In the genomic region with DNA sequence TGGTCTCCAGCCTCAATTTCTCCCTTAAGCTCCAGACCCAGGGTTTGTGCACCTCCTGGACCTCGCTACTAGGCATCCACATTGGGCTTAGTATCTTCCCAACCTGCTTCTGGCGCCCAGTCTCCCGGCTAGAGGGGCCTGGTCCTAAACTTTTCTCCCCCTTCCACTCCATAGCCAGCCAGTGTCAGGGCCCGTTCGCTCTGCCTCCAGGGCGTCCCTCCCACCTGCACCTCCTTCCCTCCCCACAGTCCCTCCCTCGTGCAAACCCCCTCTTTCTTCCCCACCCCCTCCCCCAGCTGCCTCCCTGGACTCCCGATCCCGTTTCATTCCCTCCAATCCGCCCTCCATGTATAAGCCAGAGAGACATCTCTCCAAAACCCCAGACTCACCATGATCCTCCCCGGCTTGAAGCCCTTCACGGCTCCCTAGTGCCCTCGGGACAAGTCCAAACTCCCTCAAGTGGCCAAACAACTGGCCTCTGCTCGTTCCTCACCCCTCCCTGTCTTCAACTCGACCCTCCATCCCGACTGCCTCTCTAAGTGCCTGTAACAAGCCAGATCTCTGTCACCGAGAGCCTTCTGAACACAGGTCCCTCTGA, we compare ENCODE assay signal across 8 cellular contexts. TPM values are rescaled to one million over a fixed set of nuclear protein-coding genes. Genes with fewer than 3 reads are reported as not detected.
DNase-seq lines count a peak whose midpoint lies in the region; ATAC-seq and TF ChIP-seq lines count a peak whose summit lies in the region.

No MANE protein-coding gene starts in this region.

- H3K4me2 ChIP-seq in OCI-LY1 (ENCODE audit: low read length), result peak overlapping the region; percentile 85

- no peaks in the 10 kb centered on the region for H3K9me2 ChIP-seq in OCI-LY1 (ENCODE audit: low read depth, low read length)

- TF ChIP-seq POLR2A in right lobe of liver (IDR thresholded peaks at IDR 0.05), result no peak
- TF ChIP-seq POLR2A in testis (IDR thresholded peaks at IDR 0.05), result no peak

- peak; percentile 42 for DNase-seq in NOMO-1 treated with DMSO at 0.1 percent for 48 hours (lab: John Stamatoyannopoulos, UW; ENCODE audit: unreplicated experiment)
- DNase-seq in NOMO-1 treated with dmso at 0.1 percent for 144 hours (lab: John Stamatoyannopoulos, UW; ENCODE audit: unreplicated experiment), result no peak
- DNase-seq in right lobe of liver, result peak in 2 of 3 donors; percentile 43 to 60
- DNase-seq in testis, result peak; percentile 44
- DNase-seq in NCI-H2029 (lab: John Stamatoyannopoulos, UW), result no peak

- peak overlapping the region; percentile 24 for H3K27ac ChIP-seq in OCI-LY1 (ENCODE audit: low read depth, low read length, poor library complexity, severe bottlenecking)
- H3K27ac ChIP-seq in cingulate gyrus (ENCODE audit: low read depth, low read length), result peak overlapping the region; percentile 96
- peak overlapping the region; percentile 78 to 88 (median 81) for H3K27ac ChIP-seq in right lobe of liver
- H3K27ac ChIP-seq in testis, result peak overlapping the region; percentile 14 to 88

- H3K4me1 ChIP-seq in OCI-LY1 (ENCODE audit: insufficient read depth, low read length, severe bottlenecking) (peaks cover 37% of the 10 kb centered on the region), right lobe of liver (peaks cover 0 to 8% (median 3%) of the 10 kb centered on the region in 4 donors), testis (peaks cover 11% of the 10 kb centered on the region)

- H3K36me3 ChIP-seq in OCI-LY1 (ENCODE audit: insufficient read depth, low read length) (no peaks in the 10 kb centered on the region; the same call in 1 of the 2 replicates), right lobe of liver (no peaks in the 10 kb centered on the region), testis (ENCODE audit: low read depth, missing control alignments) (no peaks in the 10 kb centered on the region)

- peaks cover 6% of the 10 kb centered on the region; the same call in 1 of the 2 replicates for H3K79me2 ChIP-seq in OCI-LY1 (ENCODE audit: insufficient read depth, low read length)

- no peaks in the 10 kb centered on the region for H4K20me1 ChIP-seq in OCI-LY1 (ENCODE audit: insufficient read depth, low read length)

- H3K27me3 ChIP-seq in OCI-LY1 (ENCODE audit: insufficient read depth, low read length) (no peaks in the 10 kb centered on the region), right lobe of liver (no peaks in the 10 kb centered on the region), testis (no peaks in the 10 kb centered on the region)

- intact Hi-C loops in right lobe of liver (cut with DNase I), result no loop called here
- intact Hi-C loops in testis (cut with DNase I; ENCODE audit: low total_unique reads), result no loop called here

- no peaks in the 10 kb centered on the region for H3K9me3 ChIP-seq in OCI-LY1 (ENCODE audit: low read length)
- H3K9me3 ChIP-seq in right lobe of liver, result no peaks in the 10 kb centered on the region
- H3K9me3 ChIP-seq in testis, result no peaks in the 10 kb centered on the region

- H3F3A ChIP-seq in OCI-LY1 (ENCODE audit: insufficient read depth, low read length), result 0 out of 2 replicates have a peak, but pooled peaks cover 4% of the 10 kb centered on the region

- TF ChIP-seq CTCF in OCI-LY1 (IDR thresholded peaks at IDR 0.05; ENCODE audit: low read length) (no peak), right lobe of liver (IDR thresholded peaks at IDR 0.05) (no peak), testis (IDR thresholded peaks at IDR 0.05) (no peak)

- peak overlapping the region; percentile 87 for H3K9ac ChIP-seq in OCI-LY1 (ENCODE audit: low read length)

- H3K4me3 ChIP-seq in OCI-LY1 (ENCODE audit: low read depth, low read length, poor library complexity, severe bottlenecking), result peak overlapping the region; percentile 88
- H3K4me3 ChIP-seq in right lobe of liver, result peak overlapping the region; percentile 70 to 80 (median 78)
- peak overlapping the region; percentile 67 to 87 for H3K4me3 ChIP-seq in testis

- H2AFZ ChIP-seq in OCI-LY1 (ENCODE audit: low read length), result no peak overlapping the region; the same call in 1 of the 2 replicates

- WGBS in right lobe of liver (ENCODE audit: insufficient coverage, low coverage, low lambda C conversion rate, missing lambda C conversion rate), result 3% methylated on average over 17 of the region's 17 CpGs
- 1 to 3% methylated on average over 17 of the region's 17 CpGs for WGBS in testis, 2 donors

- ATAC-seq in right lobe of liver, result peak; percentile 1 to 6 (median 5)
- no peak for ATAC-seq in HG02938 (IDR thresholded peaks at IDR 0.05; ENCODE audit: unreplicated experiment)

RNA-seq across cellular contexts. Expression of a gene that starts 1.0 kb away (rescaled TPM):
- total RNA-seq in right lobe of liver (10 to 100 TPM; 23.0 to 45.6 (median 31.6) TPM), testis (100 to 1,000 TPM; 228 to 276 TPM)
- polyA plus RNA-seq in testis (ENCODE audit: insufficient read depth, low read depth, low replicate concordance), result 159 TPM

RNA-seq across cellular contexts. Expression of a gene that starts 5.4 kb away (rescaled TPM):
- total RNA-seq in right lobe of liver (10 to 100 TPM in 3 of 6 experiments, 1 to 10 TPM in 3; 2.8 to 23.8 (median 12.7) TPM), testis (1 to 10 TPM; 2.4 to 3.7 TPM)
- polyA plus RNA-seq in testis (ENCODE audit: insufficient read depth, low read depth, low replicate concordance), result 19.5 TPM

RNA-seq across cellular contexts. Expression of a gene that starts 20.6 kb away (rescaled TPM):
- total RNA-seq in right lobe of liver (under 1 TPM; 0.32 to 0.97 (median 0.61) TPM), testis (1 to 10 TPM; 3.5 to 4.0 TPM)
- 1.4 TPM for polyA plus RNA-seq in testis (ENCODE audit: insufficient read depth, low read depth, low replicate concordance)

RNA-seq across cellular contexts. Expression of a gene that starts 45.0 kb away (rescaled TPM):
- total RNA-seq in right lobe of liver (not detected), testis (not detected)
- polyA plus RNA-seq in testis (ENCODE audit: insufficient read depth, low read depth, low replicate concordance), result not detected

RNA-seq across cellular contexts. Expression of a gene that starts 49.7 kb away (rescaled TPM):
- total RNA-seq in right lobe of liver (10 to 100 TPM; 18.6 to 34.9 (median 24.8) TPM), testis (10 to 100 TPM; 70.7 to 74.6 TPM)
- polyA plus RNA-seq in testis (ENCODE audit: insufficient read depth, low read depth, low replicate concordance), result 154 TPM

Comparison
In these comparisons a context has a peak if more than half of its experiments do, and no peak if none do; other contexts are left out.
1. DNase-seq: peak in NOMO-1 treated with DMSO at 0.1 percent for 48 hours (single experiment), right lobe of liver (2 of 3) and testis (single experiment); none in NOMO-1 treated with dmso at 0.1 percent for 144 hours (single experiment) and NCI-H2029 (single experiment).
2. H3K27ac ChIP-seq: peak in every context shown above with its lines; median percentile 96 in cingulate gyrus; 81 in right lobe of liver; 51 in testis; 24 in OCI-LY1.
3. RNA of a gene that starts 1.0 kb away (total RNA-seq): 228 to 276 TPM in testis; 23.0 to 45.6 TPM in right lobe of liver; every median in the first group is over 4 times any median in the second.
4. Peak in every context shown above with its lines, with median percentiles within 50 percentile points of each other: H3K4me3 ChIP-seq.